Comparison of ENCODE assay signal across 27 cellular contexts in genomic region chr21:41499920-41500319, GRCh38. TPM values are rescaled to one million over a fixed set of nuclear protein-coding genes. Genes with fewer than 3 reads are reported as not detected.
"Had no signal": no experiment of that assay in that cellular context is flagged by ENCODE, and none has a peak within 500 bp of the region (broad histone marks: within the 10 kb centered on the region; RNA-seq: fewer than 3 reads in every experiment).

No MANE protein-coding gene starts in this region.

- H3K27ac ChIP-seq: brain microvascular endothelial cell, SK-N-MC, skin epidermis, suprapubic skin had no signal

- FAIRE-seq: islet of Langerhans had no signal

- ATAC-seq: activated CD8-positive, alpha-beta T cell treated with anti-CD3 and anti-CD28 coated beads for 36 hours; right cardiac atrium had no signal

- H3K36me3 Mint-ChIP-seq: activated naive CD8-positive, alpha-beta T cell treated with anti-CD3 and anti-CD28 coated beads, Interleukin-2, amount 10 ng/mL, durations not matched to agents 7 days and 5 days had no signal

- H3K27ac Mint-ChIP-seq: activated CD4-positive, alpha-beta T cell treated with anti-CD3 and anti-CD28 coated beads, Interleukin-2, amount 10 ng/mL, durations not matched to agents 24 days and 14 days; activated CD8-positive, alpha-beta T cell treated with anti-CD3 and anti-CD28 coated beads for 36 hours; activated naive CD8-positive, alpha-beta T cell treated with anti-CD3 and anti-CD28 coated beads, Interleukin-2, amount 10 ng/mL, durations not matched to agents 7 days and 5 days; activated T-helper 2 cell treated with anti-CD3 and anti-CD28 coated beads, Interferon-gamma antibody, Interleukin-2, Interleukin-4, amounts not matched to agents 10 μg/mL and 5 μg/mL and 100 μg/mL, durations not matched to agents 14 hours and 24 hours and 36 hours; nephron progenitor cell; stimulated activated naive CD8-positive, alpha-beta T cell treated with anti-CD3 and anti-CD28 coated beads, Interleukin-15, Interleukin-2, amounts not matched to agents 100 ng/mL and 50 ng/mL, for 24 hours; T-helper 2 cell treated with Interferon-gamma antibody and Interleukin-4, amounts not matched to agents 5 μg/mL and 100 μg/mL, for 36 hours had no signal

- H3K9me3 ChIP-seq: esophagus squamous epithelium, suprapubic skin had no signal

- H3K4me1 Mint-ChIP-seq: central memory CD8-positive, alpha-beta T cell had no signal

- H3K27me3 ChIP-seq: brain microvascular endothelial cell had no signal

- H3K4me3 ChIP-seq: esophagus squamous epithelium, lung, SK-N-MC, skin epidermis, suprapubic skin had no signal

- H3K36me3 ChIP-seq: brain microvascular endothelial cell, esophagus squamous epithelium, suprapubic skin had no signal

- DNase-seq: activated CD4-positive, alpha-beta T cell treated with anti-CD3 and anti-CD28 coated beads, Interleukin-2, amount 10 ng/mL, durations not matched to agents 24 days and 14 days; activated CD8-positive, alpha-beta T cell treated with anti-CD3 and anti-CD28 coated beads for 36 hours; activated naive CD4-positive, alpha-beta T cell treated with Interleukin-2 at 50 U/mL for 16 hours; activated naive CD8-positive, alpha-beta T cell treated with anti-CD3 and anti-CD28 coated beads, Interleukin-2, amount 10 ng/mL, durations not matched to agents 7 days and 5 days; activated T-cell treated with anti-CD3 and anti-CD28 coated beads, Interleukin-2, amount 50 U/mL, for 1 hour; brain microvascular endothelial cell; cortex of kidney; effector CD4-positive, alpha-beta T cell; esophagus squamous epithelium; hippocampal formation; nephron progenitor cell; nucleus accumbens; right cardiac atrium; stimulated activated CD4-positive, alpha-beta T cell treated with anti-CD3 and anti-CD28 coated beads, Interleukin-15, amount 100 ng/mL, for 24 hours; stimulated activated CD4-positive, alpha-beta T cell treated with anti-CD3 and anti-CD28 coated beads, Interleukin-2, amount 100 ng/mL, for 48 hours; trophoblast cell had no signal

- H3K4me3 Mint-ChIP-seq: activated CD4-positive, alpha-beta T cell treated with anti-CD3 and anti-CD28 coated beads, Interleukin-2, amount 10 ng/mL, durations not matched to agents 24 days and 14 days; activated CD8-positive, alpha-beta T cell treated with anti-CD3 and anti-CD28 coated beads for 36 hours; activated naive CD8-positive, alpha-beta T cell treated with anti-CD3 and anti-CD28 coated beads, Interleukin-2, amount 10 ng/mL, durations not matched to agents 7 days and 5 days; central memory CD8-positive, alpha-beta T cell; nephron progenitor cell; stimulated activated naive CD8-positive, alpha-beta T cell treated with anti-CD3 and anti-CD28 coated beads, Interleukin-15, Interleukin-2, amounts not matched to agents 100 ng/mL and 50 ng/mL, for 24 hours; T-helper 2 cell treated with Interferon-gamma antibody and Interleukin-4, amounts not matched to agents 5 μg/mL and 100 μg/mL, for 36 hours had no signal

- H3K9me3 Mint-ChIP-seq: activated CD4-positive, alpha-beta T cell treated with anti-CD3 and anti-CD28 coated beads, Interleukin-2, amount 10 ng/mL, durations not matched to agents 24 days and 14 days; activated CD8-positive, alpha-beta T cell treated with anti-CD3 and anti-CD28 coated beads for 36 hours; activated naive CD8-positive, alpha-beta T cell treated with anti-CD3 and anti-CD28 coated beads, Interleukin-2, amount 10 ng/mL, durations not matched to agents 7 days and 5 days; activated T-helper 2 cell treated with anti-CD3 and anti-CD28 coated beads, Interferon-gamma antibody, Interleukin-2, Interleukin-4, amounts not matched to agents 10 μg/mL and 5 μg/mL and 100 μg/mL, durations not matched to agents 14 hours and 24 hours and 36 hours; central memory CD8-positive, alpha-beta T cell; nephron progenitor cell; stimulated activated naive CD8-positive, alpha-beta T cell treated with anti-CD3 and anti-CD28 coated beads, Interleukin-15, Interleukin-2, amounts not matched to agents 100 ng/mL and 50 ng/mL, for 24 hours; T-helper 2 cell treated with Interferon-gamma antibody and Interleukin-4, amounts not matched to agents 5 μg/mL and 100 μg/mL, for 36 hours had no signal

- H3K4me1 ChIP-seq: suprapubic skin had no signal

RNA-seq across cellular contexts. Expression of gene TMPRSS2, which starts 8.0 kb away (rescaled TPM):
- total RNA-seq: activated CD4-positive, alpha-beta T cell treated with anti-CD3 and anti-CD28 coated beads, Interleukin-2, amount 10 ng/mL, durations not matched to agents 24 days and 14 days; activated CD8-positive, alpha-beta T cell treated with anti-CD3 and anti-CD28 coated beads for 36 hours; activated naive CD8-positive, alpha-beta T cell treated with anti-CD3 and anti-CD28 coated beads, Interleukin-2, amount 10 ng/mL, durations not matched to agents 7 days and 5 days; activated T-helper 2 cell treated with anti-CD3 and anti-CD28 coated beads, Interferon-gamma antibody, Interleukin-2, Interleukin-4, amounts not matched to agents 10 μg/mL and 5 μg/mL and 100 μg/mL, durations not matched to agents 14 hours and 24 hours and 36 hours; glomerular endothelial cell; myocyte; right cardiac atrium had no signal
